23 cellular contexts compared by ENCODE assay signal in the genomic region with DNA sequence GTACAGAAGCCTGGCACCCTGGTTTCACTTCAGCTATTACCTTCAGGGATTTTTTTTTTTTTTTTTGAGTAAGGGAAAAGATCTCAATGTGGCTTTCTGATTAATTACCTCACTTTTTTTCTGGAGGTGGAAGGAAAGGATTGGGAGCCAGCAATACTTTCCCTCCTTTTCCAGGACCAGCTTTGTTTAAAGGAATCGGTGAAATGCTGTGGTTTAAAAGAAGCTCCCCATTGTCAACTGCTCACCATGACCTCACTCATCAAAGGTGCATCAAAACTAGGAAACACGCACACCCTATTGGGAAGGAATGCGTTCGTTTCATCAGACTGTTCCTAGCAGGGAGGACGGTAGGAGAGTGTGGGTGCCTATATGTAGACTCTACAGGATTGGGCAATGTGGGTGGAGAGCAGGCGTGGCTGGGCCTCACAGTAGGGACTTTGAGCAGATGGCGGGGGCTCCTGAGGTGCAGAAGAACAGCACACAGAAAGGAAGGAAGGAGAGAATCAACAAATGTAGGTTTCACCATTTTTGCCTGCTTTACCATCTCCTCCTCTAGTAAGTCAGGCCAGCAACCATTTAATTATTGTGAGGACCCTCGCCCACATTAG. TPM values are rescaled to one million over a fixed set of nuclear protein-coding genes. Genes with fewer than 3 reads are reported as not detected.
A peak's percentile ranks its signal among the peaks of the same experiment; 100 is the strongest.
DNase-seq lines count a peak whose midpoint lies in the region; ATAC-seq and TF ChIP-seq lines count a peak whose summit lies in the region.
"Had no signal": no experiment of that assay in that cellular context is flagged by ENCODE, and none has a peak within 500 bp of the region (broad histone marks: within the 10 kb centered on the region; RNA-seq: fewer than 3 reads in every experiment).

No MANE protein-coding gene starts in this region.

- peaks cover 8% of the 10 kb centered on the region for H3K4me1 Mint-ChIP-seq in CD4-positive, alpha-beta T cell (ENCODE audit: low read depth)
- H3K4me1 Mint-ChIP-seq in endodermal cell: no peaks in the 10 kb centered on the region
- H3K4me1 Mint-ChIP-seq in activated CD8-positive, alpha-beta memory T cell treated with anti-CD3 and anti-CD28 coated beads, Interleukin-2, amount 10 ng/mL, durations not matched to agents 7 days and 5 days: no peaks in the 10 kb centered on the region

- BruUV-seq in OCI-LY7 (replicated peaks; lab: Mats Ljungman, UMichigan): TSS peak; percentile 3

- H3K4me3 ChIP-seq in OCI-LY7 (ENCODE audit: low read depth, low read length, poor library complexity, severe bottlenecking): no peak overlapping the region
- H3K4me3 ChIP-seq in hepatocyte: no peak overlapping the region
- no peak overlapping the region for H3K4me3 ChIP-seq in endodermal cell (ENCODE audit: low read length)

- no peak overlapping the region for H3K4me3 Mint-ChIP-seq in CD4-positive, alpha-beta T cell
- no peak overlapping the region for H3K4me3 Mint-ChIP-seq in endodermal cell
- H3K4me3 Mint-ChIP-seq in activated CD8-positive, alpha-beta memory T cell treated with anti-CD3 and anti-CD28 coated beads, Interleukin-2, amount 10 ng/mL, durations not matched to agents 7 days and 5 days: no peak overlapping the region
- H3K4me3 Mint-ChIP-seq: CD14-positive monocyte had no signal

- H3K36me3 ChIP-seq in OCI-LY7 (ENCODE audit: insufficient read depth, low read length) (peaks cover 99% of the 10 kb centered on the region), hepatocyte (replicated peaks; ENCODE audit: insufficient read depth, low read depth) (no peaks in the 10 kb centered on the region), endodermal cell (ENCODE audit: control insufficient read depth, insufficient read depth, low read length) (peaks cover 93% of the 10 kb centered on the region)

- H3K9me3 Mint-ChIP-seq in CD4-positive, alpha-beta T cell: no peaks in the 10 kb centered on the region
- H3K9me3 Mint-ChIP-seq in endodermal cell: no peaks in the 10 kb centered on the region
- H3K9me3 Mint-ChIP-seq in activated CD8-positive, alpha-beta memory T cell treated with anti-CD3 and anti-CD28 coated beads, Interleukin-2, amount 10 ng/mL, durations not matched to agents 7 days and 5 days (ENCODE audit: low read depth): no peaks in the 10 kb centered on the region
- H3K9me3 Mint-ChIP-seq: CD14-positive monocyte had no signal

- H3K36me3 Mint-ChIP-seq in CD4-positive, alpha-beta T cell (ENCODE audit: low read depth): peaks cover 39% of the 10 kb centered on the region
- H3K36me3 Mint-ChIP-seq in endodermal cell (ENCODE audit: low read depth): peaks cover 87% of the 10 kb centered on the region
- peaks cover 38% of the 10 kb centered on the region for H3K36me3 Mint-ChIP-seq in activated CD8-positive, alpha-beta memory T cell treated with anti-CD3 and anti-CD28 coated beads, Interleukin-2, amount 10 ng/mL, durations not matched to agents 7 days and 5 days

- DNase-seq in SIG-M5 treated with dmso at 0.1 percent for 504 hours (lab: John Stamatoyannopoulos, UW; ENCODE audit: unreplicated experiment): peak; percentile 67
- no peak for DNase-seq in SIG-M5 (lab: John Stamatoyannopoulos, UW)
- DNase-seq in CD4-positive, alpha-beta T cell: no peak
- DNase-seq in OCI-LY7 (ENCODE audit: low spot score): no peak
- no peak for DNase-seq in hepatocyte (ENCODE audit: low spot score)
- no peak for DNase-seq in endodermal cell
- no peak for DNase-seq in kidney glomerular epithelial cell (lab: John Stamatoyannopoulos, UW)
- DNase-seq in activated CD8-positive, alpha-beta memory T cell treated with anti-CD3 and anti-CD28 coated beads, Interleukin-2, amount 10 ng/mL, durations not matched to agents 7 days and 5 days: no peak
- DNase-seq: 8988T; DND-41; H7; KG1; NCI-H1092 treated with DMSO at 0.1 percent for 48 hours; NCI-H146; NCI-H2081; NK-92 treated with Interleukin-12 subunit alpha and Interleukin-12 subunit beta, amount 100 ng/mL, for 24 hours; OCI-M1; SHP77 had no signal

- H3K9me2 ChIP-seq in OCI-LY7 (ENCODE audit: insufficient read depth, low read length) (no peaks in the 10 kb centered on the region), hepatocyte (replicated peaks; ENCODE audit: insufficient read depth) (no peaks in the 10 kb centered on the region)

- no peak for TF ChIP-seq CTCF in CD4-positive, alpha-beta T cell (IDR thresholded peaks at IDR 0.05)
- TF ChIP-seq CTCF in OCI-LY7 (conservative IDR thresholded peaks at IDR 0.05; ENCODE audit: low read length) (no peak), hepatocyte (IDR thresholded peaks at IDR 0.05; ENCODE audit: poor library complexity) (no peak), endodermal cell (conservative IDR thresholded peaks at IDR 0.05) (no peak)

- ATAC-seq in CD4-positive, alpha-beta T cell (ENCODE audit: poor library complexity): no peak
- no peak for ATAC-seq in activated CD8-positive, alpha-beta memory T cell treated with anti-CD3 and anti-CD28 coated beads, Interleukin-2, amount 10 ng/mL, durations not matched to agents 7 days and 5 days

- intact Hi-C loops in CD4-positive, alpha-beta T cell (cut with DNase I, micrococcal nuclease): loop anchor here in 1 of 2 experiments (5.0 kb wide), 1 partner anchor 48 kb away; no protein-coding TSS in a partner anchor
- intact Hi-C loops in OCI-LY7 (cut with micrococcal nuclease; ENCODE audit: unreplicated experiment): no loop called here

- peak overlapping the region; percentile 79 for H3K27ac Mint-ChIP-seq in CD4-positive, alpha-beta T cell
- no peak overlapping the region for H3K27ac Mint-ChIP-seq in endodermal cell
- H3K27ac Mint-ChIP-seq in activated CD8-positive, alpha-beta memory T cell treated with anti-CD3 and anti-CD28 coated beads, Interleukin-2, amount 10 ng/mL, durations not matched to agents 7 days and 5 days: no peak overlapping the region

- H3K4me2 ChIP-seq in OCI-LY7 (ENCODE audit: low read length) (no peak overlapping the region), hepatocyte (no peak overlapping the region)

- no peak overlapping the region for H3K9ac ChIP-seq in endodermal cell (ENCODE audit: extremely low read depth, low read length, poor library complexity, severe bottlenecking)

- H2AFZ ChIP-seq in OCI-LY7 (ENCODE audit: low read length): no peak overlapping the region
- H2AFZ ChIP-seq in hepatocyte: no peak overlapping the region

- CTCF ChIA-PET in CD4-positive, alpha-beta T cell (lab: Charles Lee): no interaction called here
- CTCF ChIA-PET in OCI-LY7 (lab: Charles Lee; ENCODE audit: unreplicated experiment): no interaction called here
- CTCF ChIA-PET in activated CD8-positive, alpha-beta memory T cell treated with anti-CD3 and anti-CD28 coated beads, Interleukin-2, amount 10 ng/mL, durations not matched to agents 7 days and 5 days (lab: Charles Lee): interaction anchor here (0.6 to 1.2 kb wide), 3 partner anchors 8 to 14 kb away, joined by 3 read pairs; no protein-coding TSS in a partner anchor

- H4K20me1 ChIP-seq in OCI-LY7 (ENCODE audit: insufficient read depth, low read length) (no peaks in the 10 kb centered on the region), hepatocyte (ENCODE audit: insufficient read depth, poor library complexity, severe bottlenecking) (peaks cover 24% of the 10 kb centered on the region)

- H3K79me2 ChIP-seq in OCI-LY7 (ENCODE audit: insufficient read depth, low read depth, low read length) (peaks cover 12% of the 10 kb centered on the region; the same call in 1 of the 2 replicates), hepatocyte (peaks cover 45% of the 10 kb centered on the region)

- WGBS in hepatocyte (ENCODE audit: low lambda C conversion rate, missing lambda C conversion rate): 90% methylated on average over 8 of the region's 8 CpGs
- 80 to 97% methylated on average over 6 to 8 of the region's 8 CpGs for WGBS in endodermal cell (ENCODE audit: insufficient coverage in 1 of 2, insufficient read length in 1 of 2), 2 experiments

- H3K27me3 Mint-ChIP-seq in CD4-positive, alpha-beta T cell: no peaks in the 10 kb centered on the region
- no peaks in the 10 kb centered on the region for H3K27me3 Mint-ChIP-seq in endodermal cell (ENCODE audit: insufficient read depth)
- no peaks in the 10 kb centered on the region for H3K27me3 Mint-ChIP-seq in activated CD8-positive, alpha-beta memory T cell treated with anti-CD3 and anti-CD28 coated beads, Interleukin-2, amount 10 ng/mL, durations not matched to agents 7 days and 5 days

- H3K27ac ChIP-seq in CD4-positive, alpha-beta T cell (ENCODE audit: low read depth, low read length): no peak overlapping the region
- H3K27ac ChIP-seq in OCI-LY7 (ENCODE audit: low read depth, low read length, poor library complexity, severe bottlenecking) (no peak overlapping the region), hepatocyte (peak overlapping the region; percentile 76), endodermal cell (ENCODE audit: low read depth, low read length) (no peak overlapping the region)

- H3K27me3 ChIP-seq in CD4-positive, alpha-beta T cell (ENCODE audit: control insufficient read depth, insufficient read depth, low read length): no peaks in the 10 kb centered on the region
- no peaks in the 10 kb centered on the region for H3K27me3 ChIP-seq in hepatocyte
- H3K27me3 ChIP-seq in endodermal cell (ENCODE audit: control insufficient read depth, insufficient read depth, low read length, poor library complexity, severe bottlenecking): no peaks in the 10 kb centered on the region

- no peaks in the 10 kb centered on the region for H3K4me1 ChIP-seq in OCI-LY7 (ENCODE audit: insufficient read depth, low read length, poor library complexity, severe bottlenecking)
- H3K4me1 ChIP-seq in hepatocyte (ENCODE audit: insufficient read depth): peaks cover 25% of the 10 kb centered on the region
- H3K4me1 ChIP-seq in endodermal cell (ENCODE audit: control insufficient read depth, insufficient read depth, low read length): no peaks in the 10 kb centered on the region

- POLR2A ChIA-PET in CD4-positive, alpha-beta T cell (lab: Charles Lee): interaction anchor here (1.2 kb wide), 1 partner anchor 12 kb away, joined by 3 read pairs; no protein-coding TSS in a partner anchor
- POLR2A ChIA-PET in OCI-LY7 (lab: Charles Lee): interaction anchor here (0.6 to 1.1 kb wide), 3 partner anchors 10 to 61 kb away, joined by 3 to 6 read pairs (median 3); a partner anchor contains a TSS

- no peaks in the 10 kb centered on the region for H3K9me3 ChIP-seq in CD4-positive, alpha-beta T cell (ENCODE audit: control insufficient read depth, low read length)
- H3K9me3 ChIP-seq in OCI-LY7 (ENCODE audit: low read length) (no peaks in the 10 kb centered on the region), hepatocyte (ENCODE audit: low read depth) (no peaks in the 10 kb centered on the region), endodermal cell (ENCODE audit: control insufficient read depth, low read length) (no peaks in the 10 kb centered on the region)

RNA-seq across cellular contexts. Expression of a gene that starts 13.0 kb away (rescaled TPM):
- total RNA-seq in CD4-positive, alpha-beta T cell: 1 to 10 TPM; 6.0 to 7.5 TPM
- 283 and 287 TPM in 2 replicates for total RNA-seq in OCI-LY7 (2014; rRNA removed; shearing (Covaris generic))
- total RNA-seq in OCI-LY7 (2022) (451 and 506 TPM in 2 replicates), hepatocyte (138 and 181 TPM in 2 replicates), endodermal cell (100 to 1,000 TPM; 156 to 176 TPM)
- 144 and 167 TPM in 2 replicates for polyA plus RNA-seq in hepatocyte
- polyA plus RNA-seq in endodermal cell (2013, experiment 1 of 2): 234 TPM
- polyA plus RNA-seq in endodermal cell (2013, experiment 2 of 2): 177 TPM
- total RNA-seq in activated CD8-positive, alpha-beta memory T cell treated with anti-CD3 and anti-CD28 coated beads, Interleukin-2, amount 10 ng/mL, durations not matched to agents 7 days and 5 days: 100 to 1,000 TPM; 165 to 209 TPM

RNA-seq across cellular contexts. Expression of a gene that starts 44.0 kb away (rescaled TPM):
- total RNA-seq in CD4-positive, alpha-beta T cell: not detected
- total RNA-seq in OCI-LY7 (2014; rRNA removed; shearing (Covaris generic)): not detected in 2 replicates
- not detected in 2 replicates for total RNA-seq in OCI-LY7 (2022)
- total RNA-seq in hepatocyte: 188 and 207 TPM in 2 replicates
- 119 and 167 TPM in 2 replicates for polyA plus RNA-seq in hepatocyte
- not detected for total RNA-seq in endodermal cell
- 0.64 TPM for polyA plus RNA-seq in endodermal cell (2013, experiment 1 of 2)
- polyA plus RNA-seq in endodermal cell (2013, experiment 2 of 2): 0.91 TPM
- not detected for total RNA-seq in activated CD8-positive, alpha-beta memory T cell treated with anti-CD3 and anti-CD28 coated beads, Interleukin-2, amount 10 ng/mL, durations not matched to agents 7 days and 5 days
- total RNA-seq: G401, H7, NCI-H460, RPMI7951 had no signal
- polyA plus RNA-seq: AG04450, CD14-positive monocyte had no signal

Comparison
In these comparisons a context has a peak if more than half of its experiments do, and no peak if none do; other contexts are left out.
1. RNA of a gene that starts 13.0 kb away (total RNA-seq): 283 to 506 TPM in OCI-LY7, 165 to 209 TPM in activated CD8-positive, alpha-beta memory T cell treated with anti-CD3 and anti-CD28 coated beads, Interleukin-2, amount 10 ng/mL, durations not matched to agents 7 days and 5 days, 156 to 176 TPM in endodermal cell and 138 to 181 TPM in hepatocyte; 6.0 to 7.5 TPM in CD4-positive, alpha-beta T cell; every median in the first group is over 10 times any median in the second.
2. RNA of a gene that starts 44.0 kb away (total RNA-seq): 188 to 207 TPM in hepatocyte; not detected in endodermal cell, not detected in OCI-LY7, not detected in CD4-positive, alpha-beta T cell and not detected in activated CD8-positive, alpha-beta memory T cell treated with anti-CD3 and anti-CD28 coated beads, Interleukin-2, amount 10 ng/mL, durations not matched to agents 7 days and 5 days; every median in the first group is over 100 times any median in the second.